ENCODE assay signal across 24 cellular contexts in genomic region chr1:63976006-63976405, GRCh38.
DNase-seq lines count a peak whose midpoint lies in the region; FAIRE-seq and TF ChIP-seq lines count a peak whose summit lies in the region.
"Had no signal": no experiment of that assay in that cellular context is flagged by ENCODE, and none has a peak within 500 bp of the region (broad histone marks: within the 10 kb centered on the region; RNA-seq: fewer than 3 reads in every experiment).

No MANE protein-coding gene starts in this region.

- no peaks in the 10 kb centered on the region for H3K27me3 ChIP-seq in tibial artery
- H3K27me3 ChIP-seq: BLaER1 had no signal

- peak overlapping the region; percentile 78 to 81 for H3K27ac ChIP-seq in coronary artery
- H3K27ac ChIP-seq in tibial artery, result peak overlapping the region; percentile 65 to 73
- H3K27ac ChIP-seq: BLaER1 had no signal

- no peak for TF ChIP-seq CTCF in coronary artery (IDR thresholded peaks at IDR 0.05)
- TF ChIP-seq CTCF in nephron (IDR thresholded peaks at IDR 0.05; ENCODE audit: unreplicated experiment in 3 of 3), result no peak
- TF ChIP-seq CTCF in tibial artery (IDR thresholded peaks at IDR 0.05), result no peak
- TF ChIP-seq CTCF in GM20000 (IDR thresholded peaks at IDR 0.05; ENCODE audit: extremely low read depth, missing control alignments), result no peak

- intact Hi-C loops in tibial artery (cut with DNase I; ENCODE audit: low total_unique reads), result no loop called here

- H3K9me3 Mint-ChIP-seq in nephron, result no peaks in the 10 kb centered on the region
- H3K9me3 Mint-ChIP-seq: CD4-positive, alpha-beta T cell; GM23338; H9 had no signal

- H3K4me3 ChIP-seq in coronary artery (peak overlapping the region; percentile 35), tibial artery (peak overlapping the region in 1 of 2 donors; percentile 14)
- H3K4me3 ChIP-seq: BLaER1, GM23338 had no signal

- DNase-seq in RCC 7860 (ENCODE audit: low spot score), result peak; percentile 64
- no peak for DNase-seq in coronary artery (ENCODE audit: low spot score)
- no peak for DNase-seq in tibial artery
- no peak for DNase-seq in GM20000 (ENCODE audit: low spot score)
- DNase-seq in erythroblast (lab: John Stamatoyannopoulos, UW), result no peak
- DNase-seq in NCI-H2196 treated with DMSO at 0.1 percent for 48 hours (lab: John Stamatoyannopoulos, UW; ENCODE audit: unreplicated experiment), result no peak
- no peak for DNase-seq in NCI-H146 (lab: John Stamatoyannopoulos, UW)
- DNase-seq: CD4-positive, alpha-beta T cell; DMS53; H9; NCI-H1092; NCI-H1417 treated with DMSO at 0.1 percent for 48 hours; NCI-H187 treated with DMSO at 0.1 percent for 48 hours; NCI-H2171 treated with DMSO at 0.1 percent for 48 hours; NCI-H524; NCI-H774; PC-3; RPMI8226; SHP77 treated with DMSO at 0.1 percent for 48 hours had no signal

- H3K27me3 Mint-ChIP-seq in nephron (ENCODE audit: low read depth), result no peaks in the 10 kb centered on the region
- H3K27me3 Mint-ChIP-seq: CD4-positive, alpha-beta T cell had no signal

- no peak overlapping the region for H3K4me3 Mint-ChIP-seq in nephron
- H3K4me3 Mint-ChIP-seq: CD4-positive, alpha-beta T cell; GM23338; H9 had no signal

- H3K4me1 ChIP-seq in tibial artery, result peaks cover 0 to 44% (median 12%) of the 10 kb centered on the region in 4 donors
- H3K4me1 ChIP-seq: BLaER1 had no signal

- no peaks in the 10 kb centered on the region for H3K36me3 Mint-ChIP-seq in nephron (ENCODE audit: low read depth)

- peaks cover 55% of the 10 kb centered on the region for H3K4me1 Mint-ChIP-seq in nephron

- peak overlapping the region in 2 of 3 experiments; percentile 12 to 47 for H3K27ac Mint-ChIP-seq in nephron
- H3K27ac Mint-ChIP-seq: CD4-positive, alpha-beta T cell; GM23338 had no signal

- peak; percentile 93 for FAIRE-seq in RCC 7860 (lab: Jason Lieb, UNC)
- FAIRE-seq: A204.1, GM18507 had no signal

- H3K9me3 ChIP-seq in tibial artery, result no peaks in the 10 kb centered on the region
- H3K9me3 ChIP-seq: BLaER1 had no signal

- TF ChIP-seq POLR2A in erythroblast (IDR thresholded peaks at IDR 0.05; ENCODE audit: low read length), result no peak

- no peaks in the 10 kb centered on the region for H3K36me3 ChIP-seq in tibial artery
- H3K36me3 ChIP-seq: BLaER1 had no signal
